In genomic region chr16:66894948-66895696, GRCh38 we compare ENCODE assay signal across 8 cellular contexts. TPM values are rescaled to one million over a fixed set of nuclear protein-coding genes. Genes with fewer than 3 reads are reported as not detected.
A peak's percentile ranks its signal among the peaks of the same experiment; 100 is the strongest.
DNase-seq lines count a peak whose midpoint lies in the region; ATAC-seq and TF ChIP-seq lines count a peak whose summit lies in the region.

No MANE protein-coding gene starts in this region.

- no peak overlapping the region for H3K27ac Mint-ChIP-seq in activated T-helper 2 cell treated with anti-CD3 and anti-CD28 coated beads, Interferon-gamma antibody, Interleukin-2, Interleukin-4, amounts not matched to agents 10 μg/mL and 5 μg/mL and 100 μg/mL, durations not matched to agents 14 hours and 24 hours and 36 hours

- CTCF ChIA-PET in Panc1 (lab: Charles Lee) = interaction anchor here (0.6 to 1.4 kb wide), 3 partner anchors 15 to 105 kb away, joined by 3 to 4 read pairs (median 3); no protein-coding TSS in a partner anchor

- WGBS in aorta, 2 donors = 34% methylated on average over 11 of the region's 11 CpGs

- H3K4me1 ChIP-seq in Panc1 (ENCODE audit: control insufficient read depth, insufficient read depth, low read length) (peaks cover 7% of the 10 kb centered on the region), aorta (ENCODE audit: control insufficient read depth in 1 of 2, insufficient read depth in 2 of 2, low read length in 2 of 2) (peaks cover 0 to 4% of the 10 kb centered on the region in 2 donors)

- in situ Hi-C loops in Panc1 (cut with HindIII; ENCODE audit: low pct_unique_long_range_greater_than_20kb, low sequenced_read_pairs) = no loop called here

- no peaks in the 10 kb centered on the region for H3K9me3 Mint-ChIP-seq in activated T-helper 2 cell treated with anti-CD3 and anti-CD28 coated beads, Interferon-gamma antibody, Interleukin-2, Interleukin-4, amounts not matched to agents 10 μg/mL and 5 μg/mL and 100 μg/mL, durations not matched to agents 14 hours and 24 hours and 36 hours

- H3K27me3 Mint-ChIP-seq in activated T-helper 2 cell treated with anti-CD3 and anti-CD28 coated beads, Interferon-gamma antibody, Interleukin-2, Interleukin-4, amounts not matched to agents 10 μg/mL and 5 μg/mL and 100 μg/mL, durations not matched to agents 14 hours and 24 hours and 36 hours (ENCODE audit: low read depth) = no peaks in the 10 kb centered on the region

- ATAC-seq in Panc1 (peak; percentile 91), aorta (ENCODE audit: low FRiP score) (peak; percentile 76)

- peaks cover 13% of the 10 kb centered on the region for H3K36me3 Mint-ChIP-seq in activated T-helper 2 cell treated with anti-CD3 and anti-CD28 coated beads, Interferon-gamma antibody, Interleukin-2, Interleukin-4, amounts not matched to agents 10 μg/mL and 5 μg/mL and 100 μg/mL, durations not matched to agents 14 hours and 24 hours and 36 hours (ENCODE audit: low read depth)

- no peak overlapping the region for H3K4me3 ChIP-seq in Panc1 (ENCODE audit: low read depth in 2 of 2, low read length in 2 of 2)
- H3K4me3 ChIP-seq in fibroblast of pulmonary artery (replicated peaks; ENCODE audit: low read depth, low read length) = no peak overlapping the region
- no peak overlapping the region for H3K4me3 ChIP-seq in aorta (ENCODE audit: low read length in 2 of 2)

- H3K27ac ChIP-seq in Panc1 (ENCODE audit: low read length) (no peak overlapping the region), aorta (ENCODE audit: low read depth in 1 of 2, low read length in 2 of 2) (no peak overlapping the region)

- TF ChIP-seq CTCF in Panc1 (IDR thresholded peaks at IDR 0.05) (peak; percentile 87), fibroblast of pulmonary artery (IDR thresholded peaks at IDR 0.05; ENCODE audit: low read length, missing control alignments) (peak; percentile 86)

- H3K4me1 Mint-ChIP-seq in activated T-helper 2 cell treated with anti-CD3 and anti-CD28 coated beads, Interferon-gamma antibody, Interleukin-2, Interleukin-4, amounts not matched to agents 10 μg/mL and 5 μg/mL and 100 μg/mL, durations not matched to agents 14 hours and 24 hours and 36 hours (ENCODE audit: low read depth) = peaks cover 9% of the 10 kb centered on the region

- H3K36me3 ChIP-seq in Panc1 (ENCODE audit: control insufficient read depth, insufficient read depth, low read length) = no peaks in the 10 kb centered on the region
- H3K36me3 ChIP-seq in aorta (ENCODE audit: control insufficient read depth in 1 of 2, insufficient read depth in 2 of 2, low read length in 1 of 2) = no peaks in the 10 kb centered on the region

- H3K27me3 ChIP-seq in Panc1 (ENCODE audit: control insufficient read depth, insufficient read depth, low read length) = no peaks in the 10 kb centered on the region
- H3K27me3 ChIP-seq in aorta (ENCODE audit: control insufficient read depth in 1 of 2, insufficient read depth in 2 of 2, low read length in 1 of 2) = no peaks in the 10 kb centered on the region

- BruUV-seq in Panc1 (replicated peaks; lab: Mats Ljungman, UMichigan) = no TSS peak

- H3K9me3 ChIP-seq in Panc1 (ENCODE audit: control insufficient read depth, insufficient read depth, low read depth, low read length) = no peaks in the 10 kb centered on the region
- H3K9me3 ChIP-seq in aorta (ENCODE audit: control insufficient read depth, low read length) = no peaks in the 10 kb centered on the region

- intact Hi-C loops in Panc1 (cut with micrococcal nuclease; ENCODE audit: unreplicated experiment) (loop anchor here (5.0 kb wide), 1 partner anchor 52 kb away; no protein-coding TSS in a partner anchor), aorta (cut with DNase I) (loop anchor here (2.0 to 10.0 kb wide), 4 partner anchors 54 to 290 kb away; partner anchors contain the start of genes B3GNT9 (in 2 of the 2), FBXL8 (in 1 of the 2), MATCAP1 (in 1 of the 2) and TRADD (in 1 of the 2))
- intact Hi-C loops in activated T-helper 2 cell treated with anti-CD3 and anti-CD28 coated beads, Interferon-gamma antibody, Interleukin-2, Interleukin-4, amounts not matched to agents 10 μg/mL and 5 μg/mL and 100 μg/mL, durations not matched to agents 14 hours and 24 hours and 36 hours (cut with micrococcal nuclease) = loop anchor here (1.0 kb wide), 1 partner anchor 33 kb away; no protein-coding TSS in a partner anchor

- no peak overlapping the region for H3K4me3 Mint-ChIP-seq in activated T-helper 2 cell treated with anti-CD3 and anti-CD28 coated beads, Interferon-gamma antibody, Interleukin-2, Interleukin-4, amounts not matched to agents 10 μg/mL and 5 μg/mL and 100 μg/mL, durations not matched to agents 14 hours and 24 hours and 36 hours (ENCODE audit: low read depth)

- DNase-seq in NCI-H2029 (lab: John Stamatoyannopoulos, UW) (peak; percentile 2), NCI-H2029 treated with DMSO at 0.1 percent for 48 hours (lab: John Stamatoyannopoulos, UW) (no peak), HS-5 (ENCODE audit: low read depth) (peak; percentile 37), Panc1 (ENCODE audit: low read depth, low spot score) (no peak), fibroblast of pulmonary artery (ENCODE audit: low read depth) (peak; percentile 84), occipital lobe (lab: John Stamatoyannopoulos, UW) (peak; percentile 55), aorta (peak; percentile 79 to 83)
- peak; percentile 49 for DNase-seq in activated T-helper 2 cell treated with anti-CD3 and anti-CD28 coated beads, Interferon-gamma antibody, Interleukin-2, Interleukin-4, amounts not matched to agents 10 μg/mL and 5 μg/mL and 100 μg/mL, durations not matched to agents 14 hours and 24 hours and 36 hours (ENCODE audit: low spot score)

- POLR2A ChIA-PET in Panc1 (lab: Charles Lee) = no interaction called here

RNA-seq across cellular contexts. Expression of gene PDP2, which starts 14.8 kb away (rescaled TPM):
- total RNA-seq in Panc1 (2021; ENCODE audit: unreplicated experiment) (15.9 TPM), occipital lobe (9.2 TPM), aorta (10 to 100 TPM in 1 of 2 donors, 1 to 10 TPM in 1; 8.9 to 10.9 TPM)
- polyA plus RNA-seq in Panc1 (2012; ENCODE audit: insufficient read length) = 5.8 TPM
- 40.6 and 40.7 TPM in 2 replicates for total RNA-seq in activated T-helper 2 cell treated with anti-CD3 and anti-CD28 coated beads, Interferon-gamma antibody, Interleukin-2, Interleukin-4, amounts not matched to agents 10 μg/mL and 5 μg/mL and 100 μg/mL, durations not matched to agents 14 hours and 24 hours and 36 hours
- polyA plus RNA-seq in aorta = 1 to 10 TPM; 2.1 to 2.5 TPM

RNA-seq across cellular contexts. Expression of gene CDH16, which starts 23.6 kb away (rescaled TPM):
- total RNA-seq in Panc1 (2021; ENCODE audit: unreplicated experiment) (not detected), occipital lobe (not detected), aorta (not detected)
- not detected for polyA plus RNA-seq in Panc1 (2012; ENCODE audit: insufficient read length)
- total RNA-seq in activated T-helper 2 cell treated with anti-CD3 and anti-CD28 coated beads, Interferon-gamma antibody, Interleukin-2, Interleukin-4, amounts not matched to agents 10 μg/mL and 5 μg/mL and 100 μg/mL, durations not matched to agents 14 hours and 24 hours and 36 hours = not detected in 2 replicates
- under 1 TPM in 1 of 2 donors, not detected in 1; 0.18 TPM for polyA plus RNA-seq in aorta

RNA-seq across cellular contexts. Expression of gene RRAD, which starts 30.2 kb away (rescaled TPM):
- total RNA-seq in Panc1 (2021; ENCODE audit: unreplicated experiment) (4.3 TPM), occipital lobe (0.94 TPM), aorta (10 to 100 TPM; 23.6 to 30.1 TPM)
- polyA plus RNA-seq in Panc1 (2012; ENCODE audit: insufficient read length) = 4.5 TPM
- 1.2 and 1.8 TPM in 2 replicates for total RNA-seq in activated T-helper 2 cell treated with anti-CD3 and anti-CD28 coated beads, Interferon-gamma antibody, Interleukin-2, Interleukin-4, amounts not matched to agents 10 μg/mL and 5 μg/mL and 100 μg/mL, durations not matched to agents 14 hours and 24 hours and 36 hours
- 10 to 100 TPM; 16.2 to 35.2 TPM for polyA plus RNA-seq in aorta

RNA-seq across cellular contexts. Expression of gene CIAO2B, which starts 39.1 kb away (rescaled TPM):
- total RNA-seq in Panc1 (2021; ENCODE audit: unreplicated experiment) = 96.6 TPM
- polyA plus RNA-seq in Panc1 (2012; ENCODE audit: insufficient read length) = 216 TPM
- total RNA-seq in activated T-helper 2 cell treated with anti-CD3 and anti-CD28 coated beads, Interferon-gamma antibody, Interleukin-2, Interleukin-4, amounts not matched to agents 10 μg/mL and 5 μg/mL and 100 μg/mL, durations not matched to agents 14 hours and 24 hours and 36 hours = 161 and 165 TPM in 2 replicates
- total RNA-seq in occipital lobe = 80.5 TPM
- 10 to 100 TPM; 51.9 to 62.4 TPM for total RNA-seq in aorta
- 100 to 1,000 TPM; 149 to 165 TPM for polyA plus RNA-seq in aorta

RNA-seq across cellular contexts. Expression of gene CES2, which starts 40.2 kb away (rescaled TPM):
- 26.3 TPM for total RNA-seq in Panc1 (2021; ENCODE audit: unreplicated experiment)
- 20.6 TPM for polyA plus RNA-seq in Panc1 (2012; ENCODE audit: insufficient read length)
- 35.3 and 36.8 TPM in 2 replicates for total RNA-seq in activated T-helper 2 cell treated with anti-CD3 and anti-CD28 coated beads, Interferon-gamma antibody, Interleukin-2, Interleukin-4, amounts not matched to agents 10 μg/mL and 5 μg/mL and 100 μg/mL, durations not matched to agents 14 hours and 24 hours and 36 hours
- 24.6 TPM for total RNA-seq in occipital lobe
- 10 to 100 TPM; 32.7 to 42.1 TPM for total RNA-seq in aorta
- polyA plus RNA-seq in aorta = 10 to 100 TPM; 20.5 to 34.4 TPM

Comparison
In these comparisons a context has a peak if more than half of its experiments do, and no peak if none do; other contexts are left out.
1. DNase-seq: peak in NCI-H2029 (single experiment), HS-5 (single experiment), activated T-helper 2 cell treated with anti-CD3 and anti-CD28 coated beads, Interferon-gamma antibody, Interleukin-2, Interleukin-4, amounts not matched to agents 10 μg/mL and 5 μg/mL and 100 μg/mL, durations not matched to agents 14 hours and 24 hours and 36 hours (single experiment), fibroblast of pulmonary artery (single experiment), occipital lobe (single experiment) and aorta (2 of 2); none in NCI-H2029 treated with DMSO at 0.1 percent for 48 hours (single experiment) and Panc1 (single experiment).